14 cellular contexts compared by ENCODE assay signal in the genomic region with DNA sequence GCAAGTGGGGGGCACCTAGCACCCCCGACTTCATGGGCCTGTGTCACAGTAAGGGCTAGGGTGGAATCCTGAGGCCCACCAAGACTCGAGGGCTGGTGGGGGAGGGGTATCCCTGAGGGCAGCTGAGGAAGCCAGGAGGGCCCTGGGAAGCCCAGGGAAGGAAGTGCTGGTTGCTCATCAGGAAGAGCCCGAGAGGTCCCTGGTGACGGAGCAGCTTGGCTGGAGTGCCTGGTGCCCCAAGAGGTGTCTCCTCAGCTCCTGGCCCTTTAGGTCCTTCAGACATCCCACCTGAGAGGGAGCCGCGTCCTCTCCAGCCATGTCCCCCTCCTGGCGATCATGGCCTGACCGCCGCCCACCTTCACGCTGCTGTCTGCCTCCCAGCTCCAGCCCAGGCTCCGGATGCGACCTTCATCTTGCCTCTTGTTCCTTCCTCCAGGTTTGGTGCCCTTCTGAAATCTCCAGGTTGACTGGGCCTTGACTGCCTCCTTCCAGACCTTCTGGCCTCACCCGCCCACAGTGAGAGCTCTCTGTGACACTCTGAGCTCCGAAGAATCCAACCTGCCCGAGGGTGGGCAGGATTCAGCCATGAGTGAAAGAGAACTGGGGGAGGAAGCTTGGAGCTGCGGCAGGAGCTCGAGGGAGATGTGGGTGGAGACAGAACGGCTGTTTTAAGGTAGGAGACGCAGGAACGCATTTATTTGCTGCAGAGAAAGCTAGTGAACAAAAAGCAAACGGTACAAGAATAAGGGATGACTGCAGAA. TPM values are rescaled to one million over a fixed set of nuclear protein-coding genes. Genes with fewer than 3 reads are reported as not detected.
A peak's percentile ranks its signal among the peaks of the same experiment; 100 is the strongest.
DNase-seq lines count a peak whose midpoint lies in the region; ATAC-seq and TF ChIP-seq lines count a peak whose summit lies in the region.
"Had no signal": no experiment of that assay in that cellular context is flagged by ENCODE, and none has a peak within 500 bp of the region (broad histone marks: within the 10 kb centered on the region; RNA-seq: fewer than 3 reads in every experiment).

No MANE protein-coding gene starts in this region.

- intact Hi-C loops in right cardiac atrium (cut with DNase I) = no loop called here
- intact Hi-C loops in left cardiac atrium (cut with DNase I) = loop anchor here in 1 of 2 donors (2.0 kb wide), 1 partner anchor 42 kb away; the partner anchor contains the start of gene SEMA4C
- intact Hi-C loops in gastrocnemius medialis (cut with DNase I; ENCODE audit: low total_unique reads) = no loop called here

- no peak overlapping the region for H3K4me3 ChIP-seq in right cardiac atrium (ENCODE audit: low read length)
- no peak overlapping the region for H3K4me3 ChIP-seq in gastrocnemius medialis
- H3K4me3 ChIP-seq: GM12878, MG63, SJCRH30 had no signal

- WGBS in right cardiac atrium = 70% methylated on average over 21 of the region's 21 CpGs

- DNase-seq in right cardiac atrium (peak in 2 of 3 donors; percentile 33 to 52), left cardiac atrium (no peak), left kidney (ENCODE audit: low read depth, low spot score) (peak; percentile 88), OCI-M2 (lab: John Stamatoyannopoulos, UW; ENCODE audit: unreplicated experiment) (no peak), gastrocnemius medialis (no peak)
- DNase-seq: aorta, BE2C, HFFc6, MG63, SJCRH30 had no signal

- peaks cover 3% of the 10 kb centered on the region for H3K9me3 Mint-ChIP-seq in activated T-helper 17 cell treated with anti-CD3 and anti-CD28 coated beads, Interleukin-2, amount 50 U/mL, for 72 hours

- H3K36me3 Mint-ChIP-seq in activated T-helper 17 cell treated with anti-CD3 and anti-CD28 coated beads, Interleukin-2, amount 50 U/mL, for 72 hours (ENCODE audit: low read depth) = no peaks in the 10 kb centered on the region

- TF ChIP-seq POLR2A in gastrocnemius medialis (IDR thresholded peaks at IDR 0.05) = no peak

- H3K9me3 ChIP-seq in right cardiac atrium (ENCODE audit: control insufficient read depth, low read length) = no peaks in the 10 kb centered on the region
- H3K9me3 ChIP-seq in gastrocnemius medialis = no peaks in the 10 kb centered on the region
- H3K9me3 ChIP-seq: BE2C had no signal

- H3K4me1 Mint-ChIP-seq in activated T-helper 17 cell treated with anti-CD3 and anti-CD28 coated beads, Interleukin-2, amount 50 U/mL, for 72 hours = peaks cover 35% of the 10 kb centered on the region

- H3K4me1 ChIP-seq in right cardiac atrium (ENCODE audit: control insufficient read depth, insufficient read depth, low read length) (peaks cover 6% of the 10 kb centered on the region), gastrocnemius medialis (peaks cover 9 to 16% of the 10 kb centered on the region in 2 donors)
- H3K4me1 ChIP-seq: BE2C had no signal

- peak overlapping the region; percentile 91 for H3K27ac Mint-ChIP-seq in activated T-helper 17 cell treated with anti-CD3 and anti-CD28 coated beads, Interleukin-2, amount 50 U/mL, for 72 hours
- H3K27ac Mint-ChIP-seq: HFFc6 had no signal

- no peak overlapping the region for H3K27ac ChIP-seq in right cardiac atrium (ENCODE audit: low read length)
- H3K27ac ChIP-seq in temporal lobe (ENCODE audit: low read depth, low read length) = peak overlapping the region; percentile 87
- H3K27ac ChIP-seq in gastrocnemius medialis = no peak overlapping the region
- H3K27ac ChIP-seq: SJCRH30 had no signal

- no peak for TF ChIP-seq CTCF in gastrocnemius medialis (IDR thresholded peaks at IDR 0.05 in 4 of 5, conservative IDR thresholded peaks at IDR 0.05 in 1 of 5)

- in situ Hi-C loops in gastrocnemius medialis (cut with MboI; ENCODE audit: low sequenced_read_pairs in 4 of 4) = no loop called here

- H3K36me3 ChIP-seq in gastrocnemius medialis = no peaks in the 10 kb centered on the region
- H3K36me3 ChIP-seq: BE2C, MG63, SJCRH30 had no signal

- no peaks in the 10 kb centered on the region for H3K27me3 Mint-ChIP-seq in activated T-helper 17 cell treated with anti-CD3 and anti-CD28 coated beads, Interleukin-2, amount 50 U/mL, for 72 hours

- ATAC-seq in right cardiac atrium (no peak), left cardiac atrium (no peak), gastrocnemius medialis (no peak), HG03439 (IDR thresholded peaks at IDR 0.05; ENCODE audit: unreplicated experiment) (no peak)
- ATAC-seq in activated T-helper 17 cell treated with anti-CD3 and anti-CD28 coated beads, Interleukin-2, amount 50 U/mL, for 72 hours (replicated peaks) = no peak

- H3K4me3 Mint-ChIP-seq in activated T-helper 17 cell treated with anti-CD3 and anti-CD28 coated beads, Interleukin-2, amount 50 U/mL, for 72 hours = peak overlapping the region; percentile 81
- H3K4me3 Mint-ChIP-seq: HFFc6 had no signal

- no peaks in the 10 kb centered on the region for H3K27me3 ChIP-seq in right cardiac atrium (ENCODE audit: control insufficient read depth, insufficient read depth)
- H3K27me3 ChIP-seq in gastrocnemius medialis = no peaks in the 10 kb centered on the region
- H3K27me3 ChIP-seq: BE2C, MG63 had no signal

RNA-seq across cellular contexts. Expression of gene SEMA4C, which starts 42.7 kb away (rescaled TPM):
- 10 to 100 TPM; 22.0 to 28.5 (median 24.5) TPM for total RNA-seq in right cardiac atrium
- polyA plus RNA-seq in right cardiac atrium = 19.3 TPM
- 10 to 100 TPM; 22.1 to 24.8 TPM for total RNA-seq in left cardiac atrium
- total RNA-seq in activated T-helper 17 cell treated with anti-CD3 and anti-CD28 coated beads, Interleukin-2, amount 50 U/mL, for 72 hours = 1 to 10 TPM; 8.3 to 9.6 TPM
- total RNA-seq in temporal lobe = 42.8 TPM
- 1 to 10 TPM; 3.2 to 8.6 (median 6.5) TPM for total RNA-seq in gastrocnemius medialis

RNA-seq across cellular contexts. Expression of gene ANKRD39, which starts 54.7 kb away (rescaled TPM):
- total RNA-seq in right cardiac atrium (10 to 100 TPM; 11.8 to 17.3 (median 14.1) TPM), left cardiac atrium (10 to 100 TPM; 11.9 to 12.4 TPM), temporal lobe (5.4 TPM), gastrocnemius medialis (10 to 100 TPM; 25.8 to 50.6 (median 43.8) TPM)
- polyA plus RNA-seq in right cardiac atrium = 23.3 TPM
- total RNA-seq in activated T-helper 17 cell treated with anti-CD3 and anti-CD28 coated beads, Interleukin-2, amount 50 U/mL, for 72 hours = 10 to 100 TPM; 25.2 to 52.3 TPM

Comparison
In these comparisons a context has a peak if more than half of its experiments do, and no peak if none do; other contexts are left out.
1. DNase-seq: peak in right cardiac atrium (2 of 3) and left kidney (single experiment); none in left cardiac atrium (single experiment), OCI-M2 (single experiment) and gastrocnemius medialis (0 of 2).